ENCODE assay signal across 2 cellular contexts in the genomic region with DNA sequence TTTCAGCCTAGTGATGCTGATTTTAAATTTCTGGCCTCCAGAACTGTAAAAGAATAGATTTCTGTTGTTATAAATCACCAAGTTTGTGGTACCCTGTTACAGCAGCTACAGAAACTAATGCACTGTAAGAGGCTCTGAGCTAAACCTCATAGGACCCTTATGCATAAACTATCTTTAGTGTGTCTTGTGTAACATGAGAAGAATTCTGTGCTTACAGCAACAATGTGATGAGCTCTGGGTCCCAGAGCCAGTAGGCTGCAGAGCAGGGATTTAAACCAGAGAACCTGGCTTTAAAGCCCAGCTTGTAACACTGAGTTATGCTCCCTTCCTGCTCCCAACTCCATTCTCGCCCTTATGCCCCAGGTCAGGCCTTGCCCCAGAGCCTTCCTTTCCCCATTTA.
TF ChIP-seq lines count a peak whose summit lies in the region.

No MANE protein-coding gene starts in this region.

TF ChIP-seq in SK-N-SH treated with all-trans-retinoic acid at 6 μM for 48 hours, 23 proteins besides CTCF, POLR2A, EP300 and RAD21 (continued from another document):
- TF ChIP-seq, protein P1, sequence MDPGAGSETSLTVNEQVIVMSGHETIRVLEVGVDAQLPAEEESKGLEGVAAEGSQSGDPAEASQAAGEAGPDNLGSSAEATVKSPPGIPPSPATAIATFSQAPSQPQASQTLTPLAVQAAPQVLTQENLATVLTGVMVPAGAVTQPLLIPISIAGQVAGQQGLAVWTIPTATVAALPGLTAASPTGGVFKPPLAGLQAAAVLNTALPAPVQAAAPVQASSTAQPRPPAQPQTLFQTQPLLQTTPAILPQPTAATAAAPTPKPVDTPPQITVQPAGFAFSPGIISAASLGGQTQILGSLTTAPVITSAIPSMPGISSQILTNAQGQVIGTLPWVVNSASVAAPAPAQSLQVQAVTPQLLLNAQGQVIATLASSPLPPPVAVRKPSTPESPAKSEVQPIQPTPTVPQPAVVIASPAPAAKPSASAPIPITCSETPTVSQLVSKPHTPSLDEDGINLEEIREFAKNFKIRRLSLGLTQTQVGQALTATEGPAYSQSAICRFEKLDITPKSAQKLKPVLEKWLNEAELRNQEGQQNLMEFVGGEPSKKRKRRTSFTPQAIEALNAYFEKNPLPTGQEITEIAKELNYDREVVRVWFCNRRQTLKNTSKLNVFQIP (CRISPR knock-in tag; IDR thresholded peaks at IDR 0.05; ENCODE audit: borderline replicate concordance, low read depth): no peak
- TF ChIP-seq ISL1 (CRISPR knock-in tag; IDR thresholded peaks at IDR 0.05): no peak
- no peak for TF ChIP-seq ZC3H10 (CRISPR knock-in tag; IDR thresholded peaks at IDR 0.05)
- no peak for TF ChIP-seq OSR1 (CRISPR knock-in tag; IDR thresholded peaks at IDR 0.05)

TF ChIP-seq in SK-N-SH, 30 proteins besides CTCF, POLR2A, EP300 and RAD21 (continued from another document):
- TF ChIP-seq, protein P2, sequence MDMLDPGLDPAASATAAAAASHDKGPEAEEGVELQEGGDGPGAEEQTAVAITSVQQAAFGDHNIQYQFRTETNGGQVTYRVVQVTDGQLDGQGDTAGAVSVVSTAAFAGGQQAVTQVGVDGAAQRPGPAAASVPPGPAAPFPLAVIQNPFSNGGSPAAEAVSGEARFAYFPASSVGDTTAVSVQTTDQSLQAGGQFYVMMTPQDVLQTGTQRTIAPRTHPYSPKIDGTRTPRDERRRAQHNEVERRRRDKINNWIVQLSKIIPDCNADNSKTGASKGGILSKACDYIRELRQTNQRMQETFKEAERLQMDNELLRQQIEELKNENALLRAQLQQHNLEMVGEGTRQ (IDR thresholded peaks at IDR 0.05; ENCODE audit: borderline replicate concordance, low read depth, low read length): no peak
- no peak for TF ChIP-seq GATA2 (CRISPR knock-in tag; IDR thresholded peaks at IDR 0.05)
- TF ChIP-seq, protein P3, sequence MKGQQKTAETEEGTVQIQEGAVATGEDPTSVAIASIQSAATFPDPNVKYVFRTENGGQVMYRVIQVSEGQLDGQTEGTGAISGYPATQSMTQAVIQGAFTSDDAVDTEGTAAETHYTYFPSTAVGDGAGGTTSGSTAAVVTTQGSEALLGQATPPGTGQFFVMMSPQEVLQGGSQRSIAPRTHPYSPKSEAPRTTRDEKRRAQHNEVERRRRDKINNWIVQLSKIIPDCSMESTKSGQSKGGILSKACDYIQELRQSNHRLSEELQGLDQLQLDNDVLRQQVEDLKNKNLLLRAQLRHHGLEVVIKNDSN (IDR thresholded peaks at IDR 0.05; ENCODE audit: borderline replicate concordance, low read depth): no peak
- no peak for TF ChIP-seq JUND (IDR thresholded peaks at IDR 0.05)
- TF ChIP-seq TEAD4 (IDR thresholded peaks at IDR 0.05; ENCODE audit: borderline replicate concordance, insufficient read depth): no peak
